Comparison of ENCODE assay signal across 1 cellular context in the genomic region with DNA sequence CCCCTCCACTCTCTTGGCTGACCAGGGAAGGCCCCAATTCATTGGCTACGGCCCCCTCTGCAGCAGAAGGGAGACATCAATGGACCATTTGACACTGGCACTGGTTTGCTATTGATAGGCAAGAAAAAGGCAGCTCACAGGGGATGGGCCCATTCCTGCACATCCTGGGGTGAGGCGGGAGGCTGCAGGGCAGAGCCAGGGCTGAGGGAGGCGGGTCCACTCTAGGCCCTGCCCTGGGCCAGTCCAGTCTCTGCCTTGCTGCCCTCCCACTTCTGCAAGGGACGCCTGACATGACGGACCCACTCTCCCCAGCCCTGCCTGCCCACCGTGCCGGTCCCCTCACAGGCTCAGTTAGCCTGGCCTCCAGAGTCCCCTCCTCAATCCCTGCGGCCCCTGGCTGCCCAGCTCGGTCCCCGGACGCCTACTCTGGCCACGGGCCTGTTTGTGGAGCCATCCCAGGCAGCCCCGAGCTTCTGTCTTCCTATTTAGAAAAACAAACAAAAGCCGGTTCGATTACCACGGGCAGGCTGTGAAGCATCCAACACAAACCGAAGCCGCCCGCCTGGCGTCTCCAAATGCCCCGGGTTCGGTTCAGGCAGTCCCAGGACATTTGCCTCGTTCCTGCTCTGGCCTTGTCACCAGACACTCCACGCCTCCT.
TF ChIP-seq lines count a peak whose summit lies in the region.

No MANE protein-coding gene starts in this region.

TF ChIP-seq in GM23338, 12 proteins besides CTCF, POLR2A, EP300 and RAD21 (continued from another document):
- TF ChIP-seq JUNB (IDR thresholded peaks at IDR 0.05; ENCODE audit: unreplicated experiment) (no peak), ZNF331 (CRISPR knock-in tag; IDR thresholded peaks at IDR 0.05; ENCODE audit: low read depth) (no peak), NANOG (IDR thresholded peaks at IDR 0.05; ENCODE audit: borderline replicate concordance) (no peak), POLR2AphosphoS5 (IDR thresholded peaks at IDR 0.05; ENCODE audit: low read depth) (no peak)
